Comparison of ENCODE assay signal across 27 cellular contexts in genomic region chr5:66342316-66342715, GRCh38.
"Had no signal": no experiment of that assay in that cellular context is flagged by ENCODE, and none has a peak within 500 bp of the region (broad histone marks: within the 10 kb centered on the region; RNA-seq: fewer than 3 reads in every experiment).

No MANE protein-coding gene starts in this region.

- H3K4me1 ChIP-seq: psoas muscle, right lobe of liver, sigmoid colon, stomach, thyroid gland, tibial nerve, vagina had no signal

- H3K36me3 Mint-ChIP-seq: naive thymus-derived CD4-positive, alpha-beta T cell; natural killer cell; neural progenitor cell; stimulated activated effector memory CD8-positive, alpha-beta T cell treated with anti-CD3 and anti-CD28 coated beads, Interleukin-12 subunit alpha, Interleukin-12 subunit beta, amount 100 ng/mL, for 72 hours; stimulated activated naive B cell treated with anti-CD40 and anti-IgM and Interleukin-4, amounts not matched to agents 10 μg/mL and 1 μg/mL and 100 μg/mL, for 72 hours had no signal

- H3K27ac Mint-ChIP-seq: naive thymus-derived CD4-positive, alpha-beta T cell; natural killer cell; neural progenitor cell; stimulated activated effector memory CD8-positive, alpha-beta T cell treated with anti-CD3 and anti-CD28 coated beads, Interleukin-12 subunit alpha, Interleukin-12 subunit beta, amount 100 ng/mL, for 72 hours; stimulated activated naive B cell treated with anti-CD40 and anti-IgM and Interleukin-4, amounts not matched to agents 10 μg/mL and 1 μg/mL and 100 μg/mL, for 72 hours; stimulated activated naive CD8-positive, alpha-beta T cell treated with anti-CD3 and anti-CD28 coated beads, Interleukin-15, Interleukin-2, amounts not matched to agents 100 ng/mL and 50 ng/mL, for 24 hours had no signal

- H3K27ac ChIP-seq: neural progenitor cell, psoas muscle, right lobe of liver, sigmoid colon, stomach, thoracic aorta, thyroid gland, tibial nerve, upper lobe of left lung, vagina had no signal

- H3K27me3 ChIP-seq: neural progenitor cell, pancreas, right lobe of liver, sigmoid colon, stomach, thyroid gland, tibial nerve, upper lobe of left lung, vagina had no signal

- FAIRE-seq: pancreas, small intestine, urothelium cell line had no signal

- DNase-seq: naive thymus-derived CD4-positive, alpha-beta T cell; natural killer cell; occipital lobe; pancreas; psoas muscle; right cardiac atrium; right lobe of liver; sigmoid colon; small intestine; stimulated activated CD4-positive, alpha-beta T cell treated with anti-CD3 and anti-CD28 coated beads, Interleukin-15, amount 100 ng/mL, for 24 hours; stimulated activated CD4-positive, alpha-beta T cell treated with anti-CD3 and anti-CD28 coated beads, Interleukin-2, amount 100 ng/mL, for 24 hours; stimulated activated CD4-positive, alpha-beta T cell treated with anti-CD3 and anti-CD28 coated beads, Interleukin-2, amount 100 ng/mL, for 48 hours; stimulated activated CD4-positive, alpha-beta T cell treated with anti-CD3 and anti-CD28 coated beads, Interleukin-4, amount 100 ng/mL, for 24 hours; stimulated activated naive B cell treated with anti-CD40 and anti-IgM and Interleukin-4, amounts not matched to agents 10 μg/mL and 1 μg/mL and 100 μg/mL, for 72 hours; stimulated activated naive CD4-positive, alpha-beta T cell treated with Interleukin-2 at 50 U/mL for 16 hours; stomach; thyroid gland; trophoblast cell; upper lobe of left lung had no signal

- H3K4me3 ChIP-seq: neural progenitor cell, pancreas, psoas muscle, right lobe of liver, sigmoid colon, stomach, thoracic aorta, thyroid gland, tibial nerve, upper lobe of left lung, vagina had no signal

- H3K9me3 Mint-ChIP-seq: natural killer cell; nephron; neural progenitor cell; stimulated activated effector memory CD8-positive, alpha-beta T cell treated with anti-CD3 and anti-CD28 coated beads, Interleukin-12 subunit alpha, Interleukin-12 subunit beta, amount 100 ng/mL, for 72 hours; stimulated activated naive B cell treated with anti-CD40 and anti-IgM and Interleukin-4, amounts not matched to agents 10 μg/mL and 1 μg/mL and 100 μg/mL, for 72 hours; stimulated activated naive CD8-positive, alpha-beta T cell treated with anti-CD3 and anti-CD28 coated beads, Interleukin-15, Interleukin-2, amounts not matched to agents 100 ng/mL and 50 ng/mL, for 24 hours had no signal

- H3K9me3 ChIP-seq: pancreas, psoas muscle, right lobe of liver, sigmoid colon, stomach, thoracic aorta, thyroid gland, tibial nerve, upper lobe of left lung, vagina had no signal

- H3K4me1 Mint-ChIP-seq: naive thymus-derived CD4-positive, alpha-beta T cell; natural killer cell; stimulated activated effector memory CD8-positive, alpha-beta T cell treated with anti-CD3 and anti-CD28 coated beads, Interleukin-12 subunit alpha, Interleukin-12 subunit beta, amount 100 ng/mL, for 72 hours; stimulated activated naive B cell treated with anti-CD40 and anti-IgM and Interleukin-4, amounts not matched to agents 10 μg/mL and 1 μg/mL and 100 μg/mL, for 72 hours had no signal

- H3K36me3 ChIP-seq: neural progenitor cell, pancreas, right lobe of liver, sigmoid colon, stomach, thoracic aorta, thyroid gland, tibial nerve, upper lobe of left lung, vagina had no signal

- H3K4me3 Mint-ChIP-seq: naive thymus-derived CD4-positive, alpha-beta T cell; natural killer cell; nephron; neural progenitor cell; stimulated activated effector memory CD8-positive, alpha-beta T cell treated with anti-CD3 and anti-CD28 coated beads, Interleukin-12 subunit alpha, Interleukin-12 subunit beta, amount 100 ng/mL, for 72 hours; stimulated activated naive B cell treated with anti-CD40 and anti-IgM and Interleukin-4, amounts not matched to agents 10 μg/mL and 1 μg/mL and 100 μg/mL, for 72 hours; stimulated activated naive CD8-positive, alpha-beta T cell treated with anti-CD3 and anti-CD28 coated beads, Interleukin-15, Interleukin-2, amounts not matched to agents 100 ng/mL and 50 ng/mL, for 24 hours had no signal
